Comparison of ENCODE assay signal across 11 cellular contexts in genomic region chr11:119029069-119029339, GRCh38. TPM values are rescaled to one million over a fixed set of nuclear protein-coding genes. Genes with fewer than 3 reads are reported as not detected.
DNase-seq lines count a peak whose midpoint lies in the region; ATAC-seq, FAIRE-seq and TF ChIP-seq lines count a peak whose summit lies in the region.
"Had no signal": no experiment of that assay in that cellular context is flagged by ENCODE, and none has a peak within 500 bp of the region (broad histone marks: within the 10 kb centered on the region; RNA-seq: fewer than 3 reads in every experiment).

No MANE protein-coding gene starts in this region.

- peaks cover 13% of the 10 kb centered on the region for H3K79me2 ChIP-seq in GM12878 (ENCODE audit: control insufficient read depth, insufficient read depth, low read length)

- RAD21 ChIA-PET in GM12878 (lab: Charles Lee; ENCODE audit: unreplicated experiment) = interaction anchor here (0.7 to 1.4 kb wide), 2 partner anchors 28 to 32 kb away, joined by 3 read pairs; no protein-coding TSS in a partner anchor

- WGBS in GM12878 (ENCODE audit: insufficient coverage, insufficient replicate concordance, low lambda C conversion rate, missing lambda C conversion rate) = 94% methylated on average over 1 of the region's 1 CpG

- H3K4me3 Mint-ChIP-seq in stimulated activated naive CD8-positive, alpha-beta T cell treated with anti-CD3 and anti-CD28 coated beads, Interleukin-15, Interleukin-2, amounts not matched to agents 100 ng/mL and 50 ng/mL, for 24 hours = peak overlapping the region; percentile 87
- peak overlapping the region in 7 of 8 donors; percentile 61 to 98 (median 84) for H3K4me3 Mint-ChIP-seq in naive B cell

- no peaks in the 10 kb centered on the region for H3K9me3 Mint-ChIP-seq in stimulated activated naive CD8-positive, alpha-beta T cell treated with anti-CD3 and anti-CD28 coated beads, Interleukin-15, Interleukin-2, amounts not matched to agents 100 ng/mL and 50 ng/mL, for 24 hours
- H3K9me3 Mint-ChIP-seq in naive B cell = no peaks in the 10 kb centered on the region
- H3K9me3 Mint-ChIP-seq: CD14-positive monocyte, HFFc6 had no signal

- no peak for TF ChIP-seq POLR2A in GM12878 (IDR thresholded peaks at IDR 0.05; ENCODE audit: low read depth, low read length)
- no peak for TF ChIP-seq POLR2A in GM12892 (IDR thresholded peaks at IDR 0.05; ENCODE audit: low read depth, low read length)

- no peak for FAIRE-seq in GM12878 (lab: Jason Lieb, UNC)
- no peak for FAIRE-seq in GM12892 (lab: Jason Lieb, UNC)
- FAIRE-seq in HTR-8/SVneo (lab: Jason Lieb, UNC) = no peak
- FAIRE-seq: islet of Langerhans had no signal

- no peaks in the 10 kb centered on the region for H3K9me3 ChIP-seq in GM12878 (replicated peaks; ENCODE audit: control insufficient read depth, insufficient read depth, low read length)

- H3K4me1 ChIP-seq in GM12878 (ENCODE audit: control insufficient read depth, insufficient read depth, low read length) (peaks cover 14% of the 10 kb centered on the region), foreskin keratinocyte (peaks cover 6% of the 10 kb centered on the region)

- SMC1A ChIA-PET in GM12878 (lab: Charles Lee; ENCODE audit: uncharacterized antibody, unreplicated experiment) = interaction anchor here (0.5 to 4.9 kb wide), 4 partner anchors 12 to 295 kb away, joined by 3 to 40 read pairs (median 3); partner anchors contain the start of genes RPS25 and TRAPPC4

- TF ChIP-seq EP300 in GM12878 (IDR thresholded peaks at IDR 0.05; ENCODE audit: borderline replicate concordance in 1 of 2, control insufficient read depth in 1 of 2, low read depth in 2 of 2, low read length in 2 of 2) = no peak

- H3K4me1 Mint-ChIP-seq in stimulated activated naive CD8-positive, alpha-beta T cell treated with anti-CD3 and anti-CD28 coated beads, Interleukin-15, Interleukin-2, amounts not matched to agents 100 ng/mL and 50 ng/mL, for 24 hours (ENCODE audit: low read depth) = peaks cover 32% of the 10 kb centered on the region
- H3K4me1 Mint-ChIP-seq in naive B cell = peaks cover 16 to 25% (median 24%) of the 10 kb centered on the region in 3 donors

- TF ChIP-seq CTCF in GM12878 (IDR thresholded peaks at IDR 0.05 in 2 of 3, conservative IDR thresholded peaks at IDR 0.05 in 1 of 3; ENCODE audit: control insufficient read depth in 2 of 3, extremely low read depth in 1 of 3, insufficient read depth in 1 of 3, low read depth in 3 of 3, low read length in 3 of 3) (no peak), foreskin keratinocyte (conservative IDR thresholded peaks at IDR 0.05) (no peak)

- H3K27me3 ChIP-seq in GM12878 (replicated peaks in 1 of 2; ENCODE audit: control insufficient read depth in 2 of 2, insufficient read depth in 2 of 2, low read length in 1 of 2) (no peaks in the 10 kb centered on the region), foreskin keratinocyte (no peaks in the 10 kb centered on the region)

- H3K36me3 Mint-ChIP-seq in stimulated activated naive CD8-positive, alpha-beta T cell treated with anti-CD3 and anti-CD28 coated beads, Interleukin-15, Interleukin-2, amounts not matched to agents 100 ng/mL and 50 ng/mL, for 24 hours (ENCODE audit: low read depth) = peaks cover 27% of the 10 kb centered on the region
- H3K36me3 Mint-ChIP-seq in naive B cell = no peaks in the 10 kb centered on the region

- POLR2A ChIA-PET in GM12878 (lab: Charles Lee) = interaction anchor here (0.6 to 3.0 kb wide), 8 partner anchors 10 to 78 kb away, joined by 3 to 14 read pairs (median 6); partner anchors contain the start of genes C2CD2L, CENATAC, HYOU1 and RPS25

- no peak for ATAC-seq in stimulated activated naive CD8-positive, alpha-beta T cell treated with anti-CD3 and anti-CD28 coated beads, Interleukin-15, Interleukin-2, amounts not matched to agents 100 U/mL and 50 U/mL, for 24 hours
- ATAC-seq in GM12878 (no peak), naive B cell (ENCODE audit: low read depth in 2 of 2) (no peak), foreskin keratinocyte (no peak), HG02571 (IDR thresholded peaks at IDR 0.05; ENCODE audit: unreplicated experiment) (no peak)

- DNase-seq in stimulated activated naive CD8-positive, alpha-beta T cell treated with anti-CD3 and anti-CD28 coated beads, Interleukin-15, Interleukin-2, amounts not matched to agents 100 U/mL and 50 U/mL, for 24 hours = no peak
- DNase-seq in GM12878 (ENCODE audit: low read depth, low spot score) (no peak), naive B cell (no peak), GM12892 (ENCODE audit: insufficient read length) (no peak), HTR-8/SVneo (ENCODE audit: insufficient read length, low spot score) (no peak), foreskin keratinocyte (no peak)
- DNase-seq: HFFc6 had no signal

- intact Hi-C loops in GM12878 (cut with micrococcal nuclease; ENCODE audit: unreplicated experiment) = no loop called here

- no peak for TF ChIP-seq RAD21 in GM12878 (IDR thresholded peaks at IDR 0.05; ENCODE audit: insufficient read depth, low read depth, low read length)

- H3K27ac Mint-ChIP-seq in stimulated activated naive CD8-positive, alpha-beta T cell treated with anti-CD3 and anti-CD28 coated beads, Interleukin-15, Interleukin-2, amounts not matched to agents 100 ng/mL and 50 ng/mL, for 24 hours = peak overlapping the region; percentile 24
- H3K27ac Mint-ChIP-seq in naive B cell = peak overlapping the region in 2 of 6 donors; percentile 66 to 68

- H3K27me3 Mint-ChIP-seq in stimulated activated naive CD8-positive, alpha-beta T cell treated with anti-CD3 and anti-CD28 coated beads, Interleukin-15, Interleukin-2, amounts not matched to agents 100 ng/mL and 50 ng/mL, for 24 hours = no peaks in the 10 kb centered on the region
- no peaks in the 10 kb centered on the region for H3K27me3 Mint-ChIP-seq in naive B cell

- peak overlapping the region; percentile 85 for H3K4me2 ChIP-seq in GM12878 (ENCODE audit: control insufficient read depth, insufficient read depth)

- H3K27ac ChIP-seq in GM12878 (ENCODE audit: control insufficient read depth, insufficient read depth) (peak overlapping the region; percentile 80; the same call in 1 of the 2 replicates), foreskin keratinocyte (no peak overlapping the region)

- no peak overlapping the region for H2AFZ ChIP-seq in GM12878 (ENCODE audit: control insufficient read depth, low read depth, low read length)

- peak overlapping the region; percentile 78 for H3K4me3 ChIP-seq in GM12878

- peaks cover 4 to 5% of the 10 kb centered on the region in 2 experiments; a peak in 3 of 4 replicates for H3K36me3 ChIP-seq in GM12878 (ENCODE audit: control insufficient read depth in 2 of 2, insufficient read depth in 2 of 2, low read length in 1 of 2)

- no peaks in the 10 kb centered on the region for H4K20me1 ChIP-seq in GM12878 (ENCODE audit: control insufficient read depth, insufficient read depth)

- peak overlapping the region; percentile 74; the same call in 1 of the 2 replicates for H3K9ac ChIP-seq in GM12878 (ENCODE audit: control insufficient read depth, insufficient read depth, low read length)

- CTCF ChIA-PET in GM12878 (lab: Yijun Ruan, JAX) = interaction anchor here (1.6 kb wide), 1 partner anchor 9 kb away, joined by 16 read pairs; the partner anchor contains the start of gene TRAPPC4

- BruUV-seq in GM12878 (replicated peaks; lab: Mats Ljungman, UMichigan) = no TSS peak

- in situ Hi-C loops in GM12878 (cut with MboI) = no loop called here

RNA-seq across cellular contexts. Expression of gene SLC37A4, which starts 1.7 kb away (rescaled TPM):
- 37.1 and 38.5 TPM in 2 replicates for total RNA-seq in GM12878 (2013; cell fraction: nucleolus; rRNA removed)
- total RNA-seq in GM12878 (2014; rRNA removed) = 15.5 and 17.1 TPM in 2 replicates
- 11.5 and 11.6 TPM in 2 replicates for total RNA-seq in GM12878 (2014; rRNA removed; fragmentation: Illumina TruSeq; extraction: Trizol)
- total RNA-seq in GM12878 (2021) = 19.2 and 20.6 TPM in 2 replicates
- 13.3 TPM for polyA plus RNA-seq in GM12878 (2011; ENCODE audit: low read depth)
- 22.0 and 29.7 TPM in 2 replicates for polyA plus RNA-seq in GM12878 (2011; rRNA removed)
- 45.9 and 47.6 TPM in 2 replicates for polyA plus RNA-seq in GM12878 (2011; cell fraction: cytosol; rRNA removed)
- 136 and 177 TPM in 2 replicates for polyA plus RNA-seq in GM12878 (2011; cell fraction: nucleus; rRNA removed)
- polyA plus RNA-seq in GM12878 (2012) = 13.9 and 18.0 TPM in 2 replicates
- polyA plus RNA-seq in GM12878 (2014; fragmentation: Illumina TruSeq; extraction: Trizol) = 16.4 and 20.1 TPM in 2 replicates
- 10 to 100 TPM; 11.9 to 12.1 TPM for polyA plus RNA-seq in GM12878 (2014; fragmentation: Nextera tagmentation; extraction: Ambion mirVana)
- polyA plus RNA-seq in GM12878 (2014; rRNA removed) = 25.3 and 25.8 TPM in 2 replicates
- polyA plus RNA-seq in GM12878 (2016; fragmentation: Nextera tagmentation; extraction: Ambion mirVana) = 10 to 100 TPM; 24.2 to 27.8 TPM
- polyA minus RNA-seq in GM12878 (2011; rRNA and poly(A)+ RNA removed) = 40.1 and 45.7 TPM in 2 replicates
- 5.3 and 8.1 TPM in 2 replicates for polyA minus RNA-seq in GM12878 (2011; cell fraction: cytosol; rRNA and poly(A)+ RNA removed)
- 21.5 and 27.0 TPM in 2 replicates for polyA minus RNA-seq in GM12878 (2011; cell fraction: nucleus; rRNA and poly(A)+ RNA removed)
- 10 to 100 TPM in 4 of 6 donors, 1 to 10 TPM in 2; 8.1 to 12.8 (median 11.1) TPM for polyA plus RNA-seq in naive B cell (ENCODE audit: low read depth in 6 of 6)
- 32.5 TPM for polyA plus RNA-seq in GM12892 (2012; ENCODE audit: missing spikeins)
- total RNA-seq in foreskin keratinocyte = 15.4 and 17.4 TPM in 2 replicates
- 16.6 and 20.9 TPM in 2 replicates for polyA plus RNA-seq in foreskin keratinocyte

RNA-seq across cellular contexts. Expression of gene TRAPPC4, which starts 10.4 kb away (rescaled TPM):
- 40.8 and 43.0 TPM in 2 replicates for total RNA-seq in GM12878 (2013; cell fraction: nucleolus; rRNA removed)
- 76.5 and 87.1 TPM in 2 replicates for total RNA-seq in GM12878 (2014; rRNA removed)
- 66.1 and 69.1 TPM in 2 replicates for total RNA-seq in GM12878 (2014; rRNA removed; fragmentation: Illumina TruSeq; extraction: Trizol)
- total RNA-seq in GM12878 (2021) = 62.7 and 62.8 TPM in 2 replicates
- 37.4 TPM for polyA plus RNA-seq in GM12878 (2011; ENCODE audit: low read depth)
- polyA plus RNA-seq in GM12878 (2011; rRNA removed) = 94.2 and 105 TPM in 2 replicates
- polyA plus RNA-seq in GM12878 (2011; cell fraction: cytosol; rRNA removed) = 154 and 245 TPM in 2 replicates
- polyA plus RNA-seq in GM12878 (2011; cell fraction: nucleus; rRNA removed) = 71.7 and 114 TPM in 2 replicates
- 53.1 and 53.9 TPM in 2 replicates for polyA plus RNA-seq in GM12878 (2012)
- polyA plus RNA-seq in GM12878 (2014; fragmentation: Illumina TruSeq; extraction: Trizol) = 56.7 and 61.6 TPM in 2 replicates
- polyA plus RNA-seq in GM12878 (2014; fragmentation: Nextera tagmentation; extraction: Ambion mirVana) = 100 to 1,000 TPM; 205 to 231 TPM
- polyA plus RNA-seq in GM12878 (2014; rRNA removed) = 91.5 and 92.7 TPM in 2 replicates
- polyA plus RNA-seq in GM12878 (2016; fragmentation: Nextera tagmentation; extraction: Ambion mirVana) = 100 to 1,000 TPM; 188 to 196 TPM
- 80.1 and 95.1 TPM in 2 replicates for polyA minus RNA-seq in GM12878 (2011; rRNA and poly(A)+ RNA removed)
- 9.5 and 15.8 TPM in 2 replicates for polyA minus RNA-seq in GM12878 (2011; cell fraction: cytosol; rRNA and poly(A)+ RNA removed)
- polyA minus RNA-seq in GM12878 (2011; cell fraction: nucleus; rRNA and poly(A)+ RNA removed) = 30.0 and 42.6 TPM in 2 replicates
- polyA plus RNA-seq in naive B cell (ENCODE audit: low read depth in 6 of 6) = 100 to 1,000 TPM in 1 of 6 donors, 10 to 100 TPM in 5; 45.6 to 103 (median 73.6) TPM
- polyA plus RNA-seq in GM12892 (2012; ENCODE audit: missing spikeins) = 55.2 TPM
- 104 and 111 TPM in 2 replicates for total RNA-seq in foreskin keratinocyte
- polyA plus RNA-seq in foreskin keratinocyte = 137 and 143 TPM in 2 replicates

RNA-seq across cellular contexts. Expression of gene RPS25, which starts 10.9 kb away (rescaled TPM):
- 240 and 366 TPM in 2 replicates for total RNA-seq in GM12878 (2013; cell fraction: nucleolus; rRNA removed)
- 886 and 1,063 TPM in 2 replicates for total RNA-seq in GM12878 (2014; rRNA removed)
- total RNA-seq in GM12878 (2014; rRNA removed; fragmentation: Illumina TruSeq; extraction: Trizol) = 3,203 and 3,262 TPM in 2 replicates
- 1,627 and 1,676 TPM in 2 replicates for total RNA-seq in GM12878 (2021)
- 10,130 TPM for polyA plus RNA-seq in GM12878 (2011; ENCODE audit: low read depth)
- polyA plus RNA-seq in GM12878 (2011; rRNA removed) = 1,188 and 1,624 TPM in 2 replicates
- 1,068 and 1,259 TPM in 2 replicates for polyA plus RNA-seq in GM12878 (2011; cell fraction: cytosol; rRNA removed)
- polyA plus RNA-seq in GM12878 (2011; cell fraction: nucleus; rRNA removed) = 573 and 676 TPM in 2 replicates
- polyA plus RNA-seq in GM12878 (2012) = 2,542 and 2,883 TPM in 2 replicates
- 3,746 and 5,671 TPM in 2 replicates for polyA plus RNA-seq in GM12878 (2014; fragmentation: Illumina TruSeq; extraction: Trizol)
- polyA plus RNA-seq in GM12878 (2014; fragmentation: Nextera tagmentation; extraction: Ambion mirVana) = 1,000 to 10,000 TPM; 3,292 to 3,419 TPM
- 1,401 and 2,108 TPM in 2 replicates for polyA plus RNA-seq in GM12878 (2014; rRNA removed)
- 1,000 to 10,000 TPM; 2,959 to 3,172 TPM for polyA plus RNA-seq in GM12878 (2016; fragmentation: Nextera tagmentation; extraction: Ambion mirVana)
- 195 and 260 TPM in 2 replicates for polyA minus RNA-seq in GM12878 (2011; rRNA and poly(A)+ RNA removed)
- polyA minus RNA-seq in GM12878 (2011; cell fraction: cytosol; rRNA and poly(A)+ RNA removed) = 285 and 317 TPM in 2 replicates
- polyA minus RNA-seq in GM12878 (2011; cell fraction: nucleus; rRNA and poly(A)+ RNA removed) = 42.4 and 48.0 TPM in 2 replicates
- 1,000 to 10,000 TPM; 3,707 to 5,692 (median 4,418) TPM for polyA plus RNA-seq in naive B cell (ENCODE audit: low read depth in 6 of 6)
- 4,000 TPM for polyA plus RNA-seq in GM12892 (2012; ENCODE audit: missing spikeins)
- 864 and 951 TPM in 2 replicates for total RNA-seq in foreskin keratinocyte
- 1,447 and 1,458 TPM in 2 replicates for polyA plus RNA-seq in foreskin keratinocyte

RNA-seq across cellular contexts. Expression of gene HYOU1, which starts 28.0 kb away (rescaled TPM):
- total RNA-seq in GM12878 (2013; cell fraction: nucleolus; rRNA removed) = 90.5 and 95.1 TPM in 2 replicates
- total RNA-seq in GM12878 (2014; rRNA removed) (90.7 and 94.9 TPM in 2 replicates), GM12878 (2014; rRNA removed; fragmentation: Illumina TruSeq; extraction: Trizol) (80.8 and 91.5 TPM in 2 replicates), GM12878 (2021) (133 and 156 TPM in 2 replicates), foreskin keratinocyte (149 and 189 TPM in 2 replicates)
- 59.9 TPM for polyA plus RNA-seq in GM12878 (2011; ENCODE audit: low read depth)
- polyA plus RNA-seq in GM12878 (2011; rRNA removed) (74.8 and 119 TPM in 2 replicates), GM12878 (2014; fragmentation: Illumina TruSeq; extraction: Trizol) (93.2 and 121 TPM in 2 replicates), GM12878 (2014; fragmentation: Nextera tagmentation; extraction: Ambion mirVana) (10 to 100 TPM; 15.4 to 46.3 TPM), GM12878 (2014; rRNA removed) (99.4 and 116 TPM in 2 replicates), GM12878 (2016; fragmentation: Nextera tagmentation; extraction: Ambion mirVana) (100 to 1,000 TPM; 154 to 157 TPM), naive B cell (ENCODE audit: low read depth in 6 of 6) (10 to 100 TPM in 5 of 6 donors, 1 to 10 TPM in 1; 7.1 to 13.4 (median 12.5) TPM), foreskin keratinocyte (77.8 and 84.7 TPM in 2 replicates)
- polyA plus RNA-seq in GM12878 (2011; cell fraction: cytosol; rRNA removed) = 141 and 144 TPM in 2 replicates
- 124 and 149 TPM in 2 replicates for polyA plus RNA-seq in GM12878 (2011; cell fraction: nucleus; rRNA removed)
- 70.3 and 94.8 TPM in 2 replicates for polyA plus RNA-seq in GM12878 (2012)
- 118 and 166 TPM in 2 replicates for polyA minus RNA-seq in GM12878 (2011; rRNA and poly(A)+ RNA removed)
- polyA minus RNA-seq in GM12878 (2011; cell fraction: cytosol; rRNA and poly(A)+ RNA removed) = 59.7 and 60.1 TPM in 2 replicates
- polyA minus RNA-seq in GM12878 (2011; cell fraction: nucleus; rRNA and poly(A)+ RNA removed) = 34.5 and 59.4 TPM in 2 replicates
- 61.7 TPM for polyA plus RNA-seq in GM12892 (2012; ENCODE audit: missing spikeins)

RNA-seq across cellular contexts. Expression of gene CENATAC, which starts 31.1 kb away (rescaled TPM):
- 125 and 142 TPM in 2 replicates for total RNA-seq in GM12878 (2013; cell fraction: nucleolus; rRNA removed)
- total RNA-seq in GM12878 (2014; rRNA removed) (31.1 and 35.5 TPM in 2 replicates), GM12878 (2014; rRNA removed; fragmentation: Illumina TruSeq; extraction: Trizol) (26.7 and 30.7 TPM in 2 replicates), GM12878 (2021) (19.0 and 24.0 TPM in 2 replicates), foreskin keratinocyte (16.0 and 16.8 TPM in 2 replicates)
- polyA plus RNA-seq in GM12878 (2011; ENCODE audit: low read depth) = 12.6 TPM
- polyA plus RNA-seq in GM12878 (2011; rRNA removed) (26.4 and 31.1 TPM in 2 replicates), GM12878 (2014; fragmentation: Illumina TruSeq; extraction: Trizol) (17.1 and 19.5 TPM in 2 replicates), GM12878 (2014; fragmentation: Nextera tagmentation; extraction: Ambion mirVana) (1 to 10 TPM; 4.8 to 8.2 TPM), GM12878 (2014; rRNA removed) (33.7 and 37.1 TPM in 2 replicates), GM12878 (2016; fragmentation: Nextera tagmentation; extraction: Ambion mirVana) (10 to 100 TPM; 19.3 to 24.2 TPM), naive B cell (ENCODE audit: low read depth in 6 of 6) (10 to 100 TPM in 5 of 6 donors, 1 to 10 TPM in 1; 9.5 to 21.7 (median 12.3) TPM), foreskin keratinocyte (12.2 and 14.3 TPM in 2 replicates)
- 10.8 and 16.9 TPM in 2 replicates for polyA plus RNA-seq in GM12878 (2011; cell fraction: cytosol; rRNA removed)
- 52.1 and 66.2 TPM in 2 replicates for polyA plus RNA-seq in GM12878 (2011; cell fraction: nucleus; rRNA removed)
- 12.7 and 17.2 TPM in 2 replicates for polyA plus RNA-seq in GM12878 (2012)
- 22.2 and 24.3 TPM in 2 replicates for polyA minus RNA-seq in GM12878 (2011; rRNA and poly(A)+ RNA removed)
- polyA minus RNA-seq in GM12878 (2011; cell fraction: cytosol; rRNA and poly(A)+ RNA removed) = 11.2 and 11.5 TPM in 2 replicates
- polyA minus RNA-seq in GM12878 (2011; cell fraction: nucleus; rRNA and poly(A)+ RNA removed) = 24.2 and 40.4 TPM in 2 replicates
- 22.1 TPM for polyA plus RNA-seq in GM12892 (2012; ENCODE audit: missing spikeins)
